In genomic region chr6:1336246-1336843, GRCh38 we compare ENCODE assay signal across 10 cellular contexts. TPM values are rescaled to one million over a fixed set of nuclear protein-coding genes. Genes with fewer than 3 reads are reported as not detected.
A peak's percentile ranks its signal among the peaks of the same experiment; 100 is the strongest.
DNase-seq lines count a peak whose midpoint lies in the region; ATAC-seq and TF ChIP-seq lines count a peak whose summit lies in the region.
"Had no signal": no experiment of that assay in that cellular context is flagged by ENCODE, and none has a peak within 500 bp of the region (broad histone marks: within the 10 kb centered on the region; RNA-seq: fewer than 3 reads in every experiment).

No MANE protein-coding gene starts in this region.

- H3K4me2 ChIP-seq in Karpas-422 (ENCODE audit: low read depth, low read length, poor library complexity, severe bottlenecking) = no peak overlapping the region
- peak overlapping the region; percentile 61 for H3K4me2 ChIP-seq in mammary epithelial cell (ENCODE audit: insufficient read depth, low read depth, low read length)
- H3K4me2 ChIP-seq in mesenchymal stem cell (ENCODE audit: low read length, poor library complexity, severe bottlenecking) = no peak overlapping the region

- intact Hi-C loops in Calu3 (cut with micrococcal nuclease; ENCODE audit: unreplicated experiment) (loop anchor here (1.0 to 10.0 kb wide), 2 partner anchors 282 to 539 kb away; no protein-coding TSS in a partner anchor), mammary epithelial cell (cut with micrococcal nuclease) (loop anchor here (1.0 to 5.0 kb wide), 8 partner anchors 50 to 743 kb away; no protein-coding TSS in a partner anchor)

- H2BK5ac ChIP-seq in mesenchymal stem cell (ENCODE audit: low read depth, low read length, poor library complexity, severe bottlenecking) = no peak overlapping the region

- CTCF ChIA-PET in Calu3 (lab: Charles Lee) (interaction anchor here (0.9 to 2.4 kb wide), 7 partner anchors 11 to 744 kb away, joined by 3 to 17 read pairs (median 6); partner anchors contain the start of gene FOXQ1), mammary epithelial cell (lab: Charles Lee; ENCODE audit: low non-redundant PET) (interaction anchor here (0.8 to 1.2 kb wide), 2 partner anchors 10 to 424 kb away, joined by 3 to 5 read pairs; no protein-coding TSS in a partner anchor), GM10248 (lab: Yijun Ruan, JAX) (interaction anchor here (0.7 kb wide), 1 partner anchor 538 kb away, joined by 4 read pairs; no protein-coding TSS in a partner anchor)

- no peaks in the 10 kb centered on the region for H3K4me1 ChIP-seq in Karpas-422 (ENCODE audit: low read length)
- peaks cover 18% of the 10 kb centered on the region for H3K4me1 ChIP-seq in mammary epithelial cell (ENCODE audit: insufficient read depth, low read length)
- H3K4me1 ChIP-seq in mesenchymal stem cell (ENCODE audit: control insufficient read depth, insufficient read depth, low read depth, low read length) = peaks cover 9% of the 10 kb centered on the region
- H3K4me1 ChIP-seq: tibial artery had no signal

- H2AK5ac ChIP-seq in mesenchymal stem cell (ENCODE audit: low read length, severe bottlenecking) = peak overlapping the region; percentile 29

- ATAC-seq in GM18867 (IDR thresholded peaks at IDR 0.05; ENCODE audit: unreplicated experiment) = no peak
- ATAC-seq in HG02763 (IDR thresholded peaks at IDR 0.05; ENCODE audit: unreplicated experiment) = no peak

- DNase-seq in Calu3 (peak; percentile 73), Karpas-422 (peak; percentile 57), mammary epithelial cell (peak; percentile 83), mesenchymal stem cell (no peak), NCI-H2227 (lab: John Stamatoyannopoulos, UW; ENCODE audit: unreplicated experiment) (no peak), GM10248 (ENCODE audit: extremely low spot score) (no peak)
- DNase-seq: NCI-H1694, tibial artery had no signal

- no peak overlapping the region for H3K4ac ChIP-seq in mesenchymal stem cell (ENCODE audit: low read depth in 1 of 2, low read length in 2 of 2)

- POLR2A ChIA-PET in GM10248 (lab: Yijun Ruan, JAX) = no interaction called here

- H4K20me1 ChIP-seq in Karpas-422 (ENCODE audit: insufficient read depth, low read depth, low read length) = no peaks in the 10 kb centered on the region
- H4K20me1 ChIP-seq in mammary epithelial cell (ENCODE audit: insufficient read depth, low read length) = no peaks in the 10 kb centered on the region

- peak overlapping the region; percentile 98 for H3K27ac Mint-ChIP-seq in Calu3 (ENCODE audit: unreplicated experiment)

- H3K79me2 ChIP-seq in Karpas-422 (ENCODE audit: low read length) = no peaks in the 10 kb centered on the region
- H3K79me2 ChIP-seq in mammary epithelial cell (ENCODE audit: insufficient read depth, low read length) = no peaks in the 10 kb centered on the region

- peaks cover 21% of the 10 kb centered on the region for H3K4me1 Mint-ChIP-seq in Calu3 (ENCODE audit: low read depth, unreplicated experiment)

- BruUV-seq in Calu3 (replicated peaks; lab: Mats Ljungman, UMichigan) (no TSS peak), mammary epithelial cell (replicated peaks; lab: Mats Ljungman, UMichigan) (no TSS peak)

- in situ Hi-C loops in mammary epithelial cell (cut with MboI; ENCODE audit: low sequenced_read_pairs in 2 of 2) = loop anchor here (5.0 to 25.0 kb wide), 3 partner anchors 424 to 749 kb away; no protein-coding TSS in a partner anchor

- no peaks in the 10 kb centered on the region for H3K27me3 Mint-ChIP-seq in Calu3 (ENCODE audit: unreplicated experiment)

- H3K18ac ChIP-seq in mesenchymal stem cell (ENCODE audit: low read depth in 1 of 2, low read length in 2 of 2) = no peak overlapping the region

- WGBS in mammary epithelial cell (ENCODE audit: low coverage, missing lambda C conversion rate) = 76% methylated on average over 5 of the region's 5 CpGs
- WGBS in mesenchymal stem cell = 96% methylated on average over 5 of the region's 5 CpGs

- no peak overlapping the region for H3K14ac ChIP-seq in mesenchymal stem cell (ENCODE audit: low read length in 2 of 2)

- H2BK120ac ChIP-seq in mesenchymal stem cell (ENCODE audit: low read depth, low read length) = no peak overlapping the region

- H4K91ac ChIP-seq in mesenchymal stem cell (ENCODE audit: low read length) = no peak overlapping the region

- H3K9me2 ChIP-seq in Karpas-422 (replicated peaks; ENCODE audit: insufficient read depth, low read length) = no peaks in the 10 kb centered on the region

- peak overlapping the region in 1 of 2 experiments; percentile 73 for H2BK12ac ChIP-seq in mesenchymal stem cell (ENCODE audit: low read length in 2 of 2)

- H3K9ac ChIP-seq in Karpas-422 (ENCODE audit: low read length) (no peak overlapping the region), mammary epithelial cell (ENCODE audit: insufficient read depth, low read length) (peak overlapping the region; percentile 37), mesenchymal stem cell (ENCODE audit: low read length) (no peak overlapping the region)

- H3K27me3 ChIP-seq in Karpas-422 (ENCODE audit: low read length) = no peaks in the 10 kb centered on the region
- no peaks in the 10 kb centered on the region for H3K27me3 ChIP-seq in mammary epithelial cell (ENCODE audit: insufficient read depth, low read length)
- H3K27me3 ChIP-seq in mesenchymal stem cell (ENCODE audit: control insufficient read depth in 1 of 2, insufficient read depth in 1 of 2, low read length in 2 of 2) = no peaks in the 10 kb centered on the region

- no peaks in the 10 kb centered on the region for H3K9me3 Mint-ChIP-seq in Calu3 (ENCODE audit: low read depth, unreplicated experiment)

- H3K9me3 ChIP-seq in Karpas-422 (ENCODE audit: low read length) (no peaks in the 10 kb centered on the region), mammary epithelial cell (replicated peaks; ENCODE audit: insufficient read depth, low read length) (no peaks in the 10 kb centered on the region), mesenchymal stem cell (ENCODE audit: control insufficient read depth, low read length) (no peaks in the 10 kb centered on the region)
- H3K9me3 ChIP-seq: tibial artery had no signal

- no peak overlapping the region for H3K4me3 Mint-ChIP-seq in Calu3 (ENCODE audit: low read depth, unreplicated experiment)

- H4K8ac ChIP-seq in mesenchymal stem cell (ENCODE audit: low read length) = no peak overlapping the region

- H3K79me1 ChIP-seq in mesenchymal stem cell (replicated peaks; ENCODE audit: low read length, poor library complexity, severe bottlenecking) = no peaks in the 10 kb centered on the region

- H3K36me3 Mint-ChIP-seq in Calu3 (ENCODE audit: insufficient read depth, unreplicated experiment) = peaks cover 5% of the 10 kb centered on the region

- no peak overlapping the region for H3K4me3 ChIP-seq in Karpas-422 (ENCODE audit: low read length)
- no peak overlapping the region for H3K4me3 ChIP-seq in mammary epithelial cell (replicated peaks in 1 of 3; ENCODE audit: insufficient read depth in 1 of 3, low read depth in 2 of 3, low read length in 3 of 3)
- H3K4me3 ChIP-seq in mesenchymal stem cell (ENCODE audit: insufficient read depth in 1 of 2, low read depth in 1 of 2, low read length in 2 of 2) = no peak overlapping the region
- H3K4me3 ChIP-seq: tibial artery had no signal

- TF ChIP-seq CTCF in Calu3 (IDR thresholded peaks at IDR 0.05; ENCODE audit: unreplicated experiment) (peak; percentile 58), mammary epithelial cell (conservative IDR thresholded peaks at IDR 0.05 in 1 of 2, IDR thresholded peaks at IDR 0.05 in 1 of 2; ENCODE audit: extremely low read depth in 1 of 2, insufficient read depth in 1 of 2, low read depth in 1 of 2, low read length in 2 of 2) (peak; percentile 88 to 96), GM10248 (IDR thresholded peaks at IDR 0.05; ENCODE audit: control extremely low read depth, extremely low read depth, low read depth, missing control alignments) (no peak)

- H3K23ac ChIP-seq in mesenchymal stem cell (ENCODE audit: low read length in 2 of 2) = no peak overlapping the region

- H3K27ac ChIP-seq in Karpas-422 (ENCODE audit: low read length) = no peak overlapping the region
- H3K27ac ChIP-seq in mammary epithelial cell (ENCODE audit: insufficient read depth, low read depth, low read length) = peak overlapping the region; percentile 79
- no peak overlapping the region for H3K27ac ChIP-seq in mesenchymal stem cell (ENCODE audit: low read length, poor library complexity, severe bottlenecking)
- H3K27ac ChIP-seq: tibial artery had no signal

- dilution Hi-C loops in mammary epithelial cell (cut with HindIII; ENCODE audit: low sequenced_read_pairs) = loop anchor here (10.0 kb wide), 1 partner anchor 132 kb away; no protein-coding TSS in a partner anchor

- H2AFZ ChIP-seq in Karpas-422 (ENCODE audit: low read length) (no peak overlapping the region), mammary epithelial cell (ENCODE audit: low read depth, low read length) (peak overlapping the region; percentile 23), mesenchymal stem cell (ENCODE audit: low read depth, low read length) (no peak overlapping the region)

- no peak overlapping the region for H2BK15ac ChIP-seq in mesenchymal stem cell (ENCODE audit: low read depth, poor library complexity, severe bottlenecking)

- H3K36me3 ChIP-seq in Karpas-422 (ENCODE audit: insufficient read depth, low read length) (no peaks in the 10 kb centered on the region), mammary epithelial cell (ENCODE audit: insufficient read depth, low read length) (no peaks in the 10 kb centered on the region), mesenchymal stem cell (ENCODE audit: control insufficient read depth in 1 of 2, insufficient read depth in 2 of 2, low read depth in 1 of 2, low read length in 2 of 2) (no peaks in the 10 kb centered on the region)
- H3K36me3 ChIP-seq: tibial artery had no signal

RNA-seq across cellular contexts. Expression of gene FOXQ1, which starts 24.4 kb away (rescaled TPM):
- total RNA-seq in Calu3 (2022) (46.1 and 51.0 TPM in 2 replicates), mammary epithelial cell (under 1 TPM in 1 of 2 donors, not detected in 1; 0.92 TPM)
- total RNA-seq in Karpas-422 (2014; rRNA removed; shearing (Covaris generic); ENCODE audit: low replicate concordance) = not detected in 2 replicates
- 3.4 TPM for polyA plus RNA-seq in mammary epithelial cell
- polyA minus RNA-seq in mammary epithelial cell = 1.8 TPM
- 0.21 TPM for polyA plus RNA-seq in mesenchymal stem cell (2013, experiment 1 of 2)
- 0.19 TPM for polyA plus RNA-seq in mesenchymal stem cell (2013, experiment 2 of 2)

RNA-seq across cellular contexts. Expression of gene FOXF2, which starts 53.0 kb away (rescaled TPM):
- total RNA-seq in Calu3 (2022) (0.14 and 0.17 TPM in 2 replicates), mammary epithelial cell (not detected)
- not detected in 2 replicates for total RNA-seq in Karpas-422 (2014; rRNA removed; shearing (Covaris generic); ENCODE audit: low replicate concordance)
- polyA plus RNA-seq in mammary epithelial cell = 0.15 TPM
- polyA minus RNA-seq in mammary epithelial cell = not detected
- 0.50 TPM for polyA plus RNA-seq in mesenchymal stem cell (2013, experiment 1 of 2)
- 0.33 TPM for polyA plus RNA-seq in mesenchymal stem cell (2013, experiment 2 of 2)

Comparison
In these comparisons a context has a peak if more than half of its experiments do, and no peak if none do; other contexts are left out.
1. DNase-seq: peak in Calu3 (single experiment), Karpas-422 (single experiment) and mammary epithelial cell (single experiment); none in mesenchymal stem cell (single experiment), NCI-H2227 (single experiment) and GM10248 (single experiment).
2. RNA of gene FOXQ1, which starts 24.4 kb away (total RNA-seq): 46.1 to 51.0 TPM in Calu3; 0.92 TPM in mammary epithelial cell and not detected in Karpas-422; every median in the first group is over 10 times any median in the second.